9 cellular contexts compared by ENCODE assay signal in genomic region chrY:13479828-13480227, GRCh38. TPM values are rescaled to one million over a fixed set of nuclear protein-coding genes. Genes with fewer than 3 reads are reported as not detected.
A peak's percentile ranks its signal among the peaks of the same experiment; 100 is the strongest.
DNase-seq lines count a peak whose midpoint lies in the region; ATAC-seq, FAIRE-seq and TF ChIP-seq lines count a peak whose summit lies in the region.
"Had no signal": no experiment of that assay in that cellular context is flagged by ENCODE, and none has a peak within 500 bp of the region (broad histone marks: within the 10 kb centered on the region; RNA-seq: fewer than 3 reads in every experiment).

Gene UTY (minus strand): TSS chrY:13480033. CDS start chrY:13479665, 368 bp downstream.

- DNase-seq in HT1080 (ENCODE audit: low read depth): peak; percentile 67
- peak; percentile 27 to 65 for DNase-seq in activated CD4-positive, alpha-beta T cell treated with anti-CD3 and anti-CD28 coated beads, Interleukin-2, amount 50 U/mL, for 24 hours (ENCODE audit: low read depth in 1 of 2, low spot score in 1 of 2)
- peak; percentile 94 for DNase-seq in globus pallidus (ENCODE audit: low spot score)
- DNase-seq in stimulated activated CD4-positive, alpha-beta T cell treated with anti-CD3 and anti-CD28 coated beads, Interleukin-1b, Interleukin-23, amount 100 ng/mL, for 24 hours (ENCODE audit: low read depth in 4 of 4, low spot score in 1 of 4): peak in 3 of 4 experiments; percentile 21 to 54 (median 49)
- no peak for DNase-seq in HEK293T (ENCODE audit: extremely low spot score)
- no peak for DNase-seq in coronary artery (ENCODE audit: low spot score)
- no peak for DNase-seq in urothelium cell line (ENCODE audit: low spot score)

- no peak for TF ChIP-seq CTCF in coronary artery (IDR thresholded peaks at IDR 0.05)

- ATAC-seq in GM18519 (IDR thresholded peaks at IDR 0.05; ENCODE audit: low FRiP score, unreplicated experiment): peak; percentile 98

- CTCF ChIA-PET in HEK293T (lab: Yijun Ruan, JAX): no interaction called here

- H3K4me3 ChIP-seq in coronary artery: no peak within 1 kb of the TSS

- FAIRE-seq in urothelium cell line (lab: Jason Lieb, UNC): no peak

- POLR2A ChIA-PET in HEK293T (lab: Yijun Ruan, JAX): no interaction called here

- H3K27ac ChIP-seq in coronary artery: no peak within 1 kb of the TSS

TF ChIP-seq in HEK293T, 16 proteins besides CTCF, POLR2A, EP300 and RAD21:
- TF ChIP-seq ZNF384 (IDR thresholded peaks at IDR 0.05): no peak
- no peak for TF ChIP-seq ELF4 (IDR thresholded peaks at IDR 0.05)
- TF ChIP-seq LEF1 (IDR thresholded peaks at IDR 0.05; ENCODE audit: borderline replicate concordance): no peak
- TF ChIP-seq HDGF (IDR thresholded peaks at IDR 0.05; ENCODE audit: borderline replicate concordance): no peak
- no peak for TF ChIP-seq FOXK2 (IDR thresholded peaks at IDR 0.05)
- TF ChIP-seq FOXM1 (IDR thresholded peaks at IDR 0.05; ENCODE audit: borderline replicate concordance): no peak
- no peak for TF ChIP-seq PKNOX1 (IDR thresholded peaks at IDR 0.05)
- no peak for TF ChIP-seq BHLHE40 (IDR thresholded peaks at IDR 0.05; ENCODE audit: borderline replicate concordance)
- TF ChIP-seq TARDBP (IDR thresholded peaks at IDR 0.05): no peak
- no peak for TF ChIP-seq SUZ12 (IDR thresholded peaks at IDR 0.05)
- no peak for TF ChIP-seq NFRKB (IDR thresholded peaks at IDR 0.05)
- TF ChIP-seq L3MBTL2 (conservative IDR thresholded peaks at IDR 0.05): no peak
TF ChIP-seq in HEK293T: peak in this region for 0.

RNA-seq across cellular contexts. Expression of gene UTY, which starts in this region (rescaled TPM):
- 2.8 and 3.4 TPM in 2 replicates for total RNA-seq in HT1080 (2014; rRNA removed; shearing (Covaris generic))
- 1.7 and 2.4 TPM in 2 replicates for polyA plus RNA-seq in HT1080 (2015; cell fraction: cytosol; rRNA removed)
- 10.2 and 12.5 TPM in 2 replicates for polyA plus RNA-seq in HT1080 (2015; cell fraction: nucleus; rRNA removed)
- total RNA-seq: neural crest cell had no signal

Comparison
In these comparisons a context has a peak if more than half of its experiments do, and no peak if none do; other contexts are left out.
1. DNase-seq: peak in HT1080 (single experiment), activated CD4-positive, alpha-beta T cell treated with anti-CD3 and anti-CD28 coated beads, Interleukin-2, amount 50 U/mL, for 24 hours (2 of 2), globus pallidus (single experiment) and stimulated activated CD4-positive, alpha-beta T cell treated with anti-CD3 and anti-CD28 coated beads, Interleukin-1b, Interleukin-23, amount 100 ng/mL, for 24 hours (3 of 4); none in HEK293T (single experiment), coronary artery (single experiment) and urothelium cell line (single experiment).